In genomic region chr20:32358632-32358882, GRCh38 we compare ENCODE assay signal across 8 cellular contexts. TPM values are rescaled to one million over a fixed set of nuclear protein-coding genes. Genes with fewer than 3 reads are reported as not detected.
DNase-seq lines count a peak whose midpoint lies in the region; TF ChIP-seq lines count a peak whose summit lies in the region.

No MANE protein-coding gene starts in this region.

- no peaks in the 10 kb centered on the region for H3K9me3 ChIP-seq in adrenal gland (replicated peaks in 1 of 3)
- H3K9me3 ChIP-seq in liver (ENCODE audit: control insufficient read depth in 4 of 4, low read length in 3 of 4): no peaks in the 10 kb centered on the region
- H3K9me3 ChIP-seq in testis: no peaks in the 10 kb centered on the region

- H3K4me3 ChIP-seq in adrenal gland (peak overlapping the region in 3 of 4 donors; percentile 69 to 95 (median 79)), liver (ENCODE audit: low read depth in 1 of 3, low read length in 3 of 3) (peak overlapping the region in 2 of 3 donors; percentile 71 to 98), testis (peak overlapping the region; percentile 76 to 90)

- H3K36me3 Mint-ChIP-seq in activated CD4-positive, alpha-beta T cell treated with anti-CD3 and anti-CD28 coated beads, Interleukin-2, amount 10 ng/mL, durations not matched to agents 7 days and 5 days (ENCODE audit: low read depth): peaks cover 17% of the 10 kb centered on the region

- POLR2A ChIA-PET in activated CD4-positive, alpha-beta T cell treated with anti-CD3 and anti-CD28 coated beads, Interleukin-2, amount 10 ng/mL, durations not matched to agents 7 days and 5 days (lab: Charles Lee): no interaction called here

- H3K4me1 ChIP-seq in adrenal gland (replicated peaks in 1 of 2): peaks cover 56 to 60% of the 10 kb centered on the region in 2 donors
- H3K4me1 ChIP-seq in liver (ENCODE audit: control insufficient read depth in 4 of 4, insufficient read depth in 4 of 4, low read length in 3 of 4): peaks cover 5 to 33% (median 19%) of the 10 kb centered on the region in 4 donors
- peaks cover 14% of the 10 kb centered on the region for H3K4me1 ChIP-seq in testis

- TF ChIP-seq CTCF in adrenal gland (IDR thresholded peaks at IDR 0.05) (no peak), liver (IDR thresholded peaks at IDR 0.05; ENCODE audit: low read depth, low read length, missing input control) (no peak), testis (IDR thresholded peaks at IDR 0.05) (no peak)

- peak overlapping the region; percentile 17 for H3K4me3 Mint-ChIP-seq in activated CD4-positive, alpha-beta T cell treated with anti-CD3 and anti-CD28 coated beads, Interleukin-2, amount 10 ng/mL, durations not matched to agents 7 days and 5 days

- H3K27ac Mint-ChIP-seq in activated CD4-positive, alpha-beta T cell treated with anti-CD3 and anti-CD28 coated beads, Interleukin-2, amount 10 ng/mL, durations not matched to agents 7 days and 5 days: peak overlapping the region; percentile 99

- TF ChIP-seq POLR2A in adrenal gland (IDR thresholded peaks at IDR 0.05) (no peak), testis (IDR thresholded peaks at IDR 0.05) (no peak)

- H3K36me3 ChIP-seq in adrenal gland (replicated peaks in 1 of 2) (no peaks in the 10 kb centered on the region), liver (ENCODE audit: control insufficient read depth in 4 of 4, insufficient read depth in 3 of 4, low read depth in 1 of 4, low read length in 3 of 4) (no peaks in the 10 kb centered on the region), testis (ENCODE audit: low read depth, missing control alignments) (no peaks in the 10 kb centered on the region)

- H3K9ac ChIP-seq in liver (ENCODE audit: low read depth in 1 of 2, low read length in 2 of 2): no peak overlapping the region

- intact Hi-C loops in adrenal gland (cut with DNase I) (no loop called here), testis (cut with DNase I; ENCODE audit: low total_unique reads) (no loop called here)

- 0 to 1% methylated on average over 3 to 35 of the region's 35 CpGs; no CpG with 5 or more reads in 2 of the 4 donors for WGBS in adrenal gland, 4 donors
- WGBS in liver: under 1% methylated on average over 35 of the region's 35 CpGs
- WGBS in testis, 2 donors: 0% methylated on average over 17 of the region's 35 CpGs; no CpG with 5 or more reads in 1 of the 2 donors

- no peaks in the 10 kb centered on the region for H3K9me3 Mint-ChIP-seq in activated CD4-positive, alpha-beta T cell treated with anti-CD3 and anti-CD28 coated beads, Interleukin-2, amount 10 ng/mL, durations not matched to agents 7 days and 5 days

- no peaks in the 10 kb centered on the region for H3K27me3 Mint-ChIP-seq in activated CD4-positive, alpha-beta T cell treated with anti-CD3 and anti-CD28 coated beads, Interleukin-2, amount 10 ng/mL, durations not matched to agents 7 days and 5 days

- H3K27ac ChIP-seq in adrenal gland (peak overlapping the region; percentile 51 to 100 (median 93)), liver (ENCODE audit: low read depth in 1 of 2, low read length in 2 of 2) (peak overlapping the region; percentile 84 to 92), testis (peak overlapping the region; percentile 81 to 98)

- DNase-seq in activated CD4-positive, alpha-beta T cell treated with anti-CD3 and anti-CD28 coated beads, Interleukin-2, amount 10 ng/mL, durations not matched to agents 7 days and 5 days: no peak
- no peak for DNase-seq in activated CD4-positive, alpha-beta T cell treated with anti-CD3 and anti-CD28 coated beads for 4 hours
- no peak for DNase-seq in adrenal gland
- DNase-seq in testis: no peak
- DNase-seq in stimulated activated CD4-positive, alpha-beta T cell treated with anti-CD3 and anti-CD28 coated beads, Interleukin-2, amount 100 ng/mL, for 24 hours: no peak
- DNase-seq in NOMO-1 treated with dmso at 0.1 percent for 144 hours (lab: John Stamatoyannopoulos, UW; ENCODE audit: unreplicated experiment): no peak
- no peak for DNase-seq in NCI-H526 treated with DMSO at 0.1 percent for 48 hours (lab: John Stamatoyannopoulos, UW)

- H3K4me1 Mint-ChIP-seq in activated CD4-positive, alpha-beta T cell treated with anti-CD3 and anti-CD28 coated beads, Interleukin-2, amount 10 ng/mL, durations not matched to agents 7 days and 5 days: peaks cover 71% of the 10 kb centered on the region

- H3K27me3 ChIP-seq in adrenal gland (no peaks in the 10 kb centered on the region), liver (ENCODE audit: control insufficient read depth in 4 of 4, insufficient read depth in 4 of 4, low read length in 3 of 4) (no peaks in the 10 kb centered on the region), testis (no peaks in the 10 kb centered on the region)

- TF ChIP-seq RAD21 in liver (IDR thresholded peaks at IDR 0.05): no peak

- CTCF ChIA-PET in activated CD4-positive, alpha-beta T cell treated with anti-CD3 and anti-CD28 coated beads, Interleukin-2, amount 10 ng/mL, durations not matched to agents 7 days and 5 days (lab: Charles Lee): no interaction called here

TF ChIP-seq in liver, 16 proteins besides CTCF, POLR2A, EP300 and RAD21:
- TF ChIP-seq FOXA2 (IDR thresholded peaks at IDR 0.05): no peak

RNA-seq across cellular contexts. Expression of gene ASXL1, which starts 0.4 kb away (rescaled TPM):
- total RNA-seq in activated CD4-positive, alpha-beta T cell treated with anti-CD3 and anti-CD28 coated beads, Interleukin-2, amount 10 ng/mL, durations not matched to agents 7 days and 5 days: 100 to 1,000 TPM; 110 TPM
- total RNA-seq in adrenal gland (10 to 100 TPM; 26.4 to 75.1 (median 51.8) TPM), liver (10 to 100 TPM; 31.2 to 61.3 TPM), testis (100 to 1,000 TPM; 125 to 161 TPM)
- polyA plus RNA-seq in adrenal gland (10 to 100 TPM; 19.9 to 59.3 (median 43.6) TPM), liver (10 to 100 TPM; 13.4 to 17.8 TPM), testis (ENCODE audit: insufficient read depth, low read depth, low replicate concordance) (101 TPM)
